ENCODE assay signal across 1 cellular context in genomic region chr18:10864722-10865121, GRCh38.
TF ChIP-seq lines count a peak whose summit lies in the region.

No MANE protein-coding gene starts in this region.

TF ChIP-seq in HEK293, 187 proteins besides CTCF, POLR2A, EP300 and RAD21 (continued from another document):
- TF ChIP-seq ZNF280C (tag by site-specific recombination; IDR thresholded peaks at IDR 0.05) = no peak
